Comparison of ENCODE assay signal across 2 cellular contexts in the genomic region with DNA sequence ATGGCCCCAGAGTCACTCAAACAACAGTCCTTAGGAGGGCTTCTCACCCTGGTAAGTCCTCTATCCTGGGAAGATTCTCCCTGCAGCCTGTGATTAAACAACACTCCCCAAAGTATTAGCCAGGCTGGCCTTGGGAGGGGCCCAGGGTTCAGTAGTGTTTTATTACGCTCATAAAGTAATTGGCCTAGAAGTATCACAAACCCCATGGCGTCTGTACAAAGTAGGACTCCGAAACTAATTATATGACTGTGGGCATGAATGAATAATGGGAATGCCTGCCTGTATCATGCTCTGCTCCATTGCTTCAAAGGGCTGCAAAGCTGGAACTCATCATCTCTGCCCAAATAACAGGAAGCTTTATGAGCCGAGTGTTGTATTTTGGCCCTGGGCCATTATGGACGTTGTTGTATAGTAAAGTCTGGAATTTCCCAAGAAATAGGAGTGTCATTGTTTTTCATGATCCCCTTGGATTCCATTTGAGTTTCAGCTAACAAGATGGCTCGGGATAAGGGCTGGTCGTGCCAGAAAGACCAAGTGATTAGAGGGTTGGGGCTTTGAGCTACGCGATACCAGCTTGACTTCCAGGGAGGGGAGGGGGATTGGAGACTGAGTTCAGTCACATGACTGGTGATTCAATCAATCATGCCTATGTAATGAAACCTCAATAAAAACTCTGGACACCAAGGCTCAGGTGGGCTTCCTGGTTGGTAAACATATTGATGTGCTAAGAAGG.
A peak's percentile ranks its signal among the peaks of the same experiment; 100 is the strongest.
TF ChIP-seq lines count a peak whose summit lies in the region.

No MANE protein-coding gene starts in this region.

TF ChIP-seq in HEK293, 187 proteins besides CTCF, POLR2A, EP300 and RAD21 (continues in another document):
- TF ChIP-seq ZBTB8A (tag by site-specific recombination; IDR thresholded peaks at IDR 0.05): 0 out of 2 replicates have a peak, but pooled peaks have one; percentile 29
- no peak for TF ChIP-seq ZNF768 (tag by site-specific recombination; IDR thresholded peaks at IDR 0.05)
- TF ChIP-seq WT1 (tag by site-specific recombination; IDR thresholded peaks at IDR 0.05): no peak
- TF ChIP-seq, protein P1, sequence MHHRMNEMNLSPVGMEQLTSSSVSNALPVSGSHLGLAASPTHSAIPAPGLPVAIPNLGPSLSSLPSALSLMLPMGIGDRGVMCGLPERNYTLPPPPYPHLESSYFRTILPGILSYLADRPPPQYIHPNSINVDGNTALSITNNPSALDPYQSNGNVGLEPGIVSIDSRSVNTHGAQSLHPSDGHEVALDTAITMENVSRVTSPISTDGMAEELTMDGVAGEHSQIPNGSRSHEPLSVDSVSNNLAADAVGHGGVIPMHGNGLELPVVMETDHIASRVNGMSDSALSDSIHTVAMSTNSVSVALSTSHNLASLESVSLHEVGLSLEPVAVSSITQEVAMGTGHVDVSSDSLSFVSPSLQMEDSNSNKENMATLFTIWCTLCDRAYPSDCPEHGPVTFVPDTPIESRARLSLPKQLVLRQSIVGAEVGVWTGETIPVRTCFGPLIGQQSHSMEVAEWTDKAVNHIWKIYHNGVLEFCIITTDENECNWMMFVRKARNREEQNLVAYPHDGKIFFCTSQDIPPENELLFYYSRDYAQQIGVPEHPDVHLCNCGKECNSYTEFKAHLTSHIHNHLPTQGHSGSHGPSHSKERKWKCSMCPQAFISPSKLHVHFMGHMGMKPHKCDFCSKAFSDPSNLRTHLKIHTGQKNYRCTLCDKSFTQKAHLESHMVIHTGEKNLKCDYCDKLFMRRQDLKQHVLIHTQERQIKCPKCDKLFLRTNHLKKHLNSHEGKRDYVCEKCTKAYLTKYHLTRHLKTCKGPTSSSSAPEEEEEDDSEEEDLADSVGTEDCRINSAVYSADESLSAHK (tag by site-specific recombination; IDR thresholded peaks at IDR 0.05): no peak
- TF ChIP-seq TRIM28 (IDR thresholded peaks at IDR 0.05; ENCODE audit: borderline replicate concordance, low read length): peak; percentile 38; the same call in 1 of the 2 replicates
- 0 out of 2 replicates have a peak, but pooled peaks have one; percentile 17 for TF ChIP-seq OSR2 (tag by site-specific recombination; IDR thresholded peaks at IDR 0.05)
- TF ChIP-seq ZNF529 (tag by site-specific recombination; IDR thresholded peaks at IDR 0.05; ENCODE audit: insufficient replicate concordance): no peak
- no peak for TF ChIP-seq SP2 (tag by site-specific recombination; IDR thresholded peaks at IDR 0.05)
- peak; percentile 36; the same call in 1 of the 2 replicates for TF ChIP-seq ZIC2 (tag by site-specific recombination; IDR thresholded peaks at IDR 0.05)
- TF ChIP-seq, protein P2, sequence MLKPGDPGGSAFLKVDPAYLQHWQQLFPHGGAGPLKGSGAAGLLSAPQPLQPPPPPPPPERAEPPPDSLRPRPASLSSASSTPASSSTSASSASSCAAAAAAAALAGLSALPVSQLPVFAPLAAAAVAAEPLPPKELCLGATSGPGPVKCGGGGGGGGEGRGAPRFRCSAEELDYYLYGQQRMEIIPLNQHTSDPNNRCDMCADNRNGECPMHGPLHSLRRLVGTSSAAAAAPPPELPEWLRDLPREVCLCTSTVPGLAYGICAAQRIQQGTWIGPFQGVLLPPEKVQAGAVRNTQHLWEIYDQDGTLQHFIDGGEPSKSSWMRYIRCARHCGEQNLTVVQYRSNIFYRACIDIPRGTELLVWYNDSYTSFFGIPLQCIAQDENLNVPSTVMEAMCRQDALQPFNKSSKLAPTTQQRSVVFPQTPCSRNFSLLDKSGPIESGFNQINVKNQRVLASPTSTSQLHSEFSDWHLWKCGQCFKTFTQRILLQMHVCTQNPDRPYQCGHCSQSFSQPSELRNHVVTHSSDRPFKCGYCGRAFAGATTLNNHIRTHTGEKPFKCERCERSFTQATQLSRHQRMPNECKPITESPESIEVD (tag by site-specific recombination; IDR thresholded peaks at IDR 0.05): 0 out of 2 replicates have a peak, but pooled peaks have one; percentile 48
- no peak for TF ChIP-seq ZNF350 (tag by site-specific recombination; IDR thresholded peaks at IDR 0.05)
- TF ChIP-seq, protein P3, sequence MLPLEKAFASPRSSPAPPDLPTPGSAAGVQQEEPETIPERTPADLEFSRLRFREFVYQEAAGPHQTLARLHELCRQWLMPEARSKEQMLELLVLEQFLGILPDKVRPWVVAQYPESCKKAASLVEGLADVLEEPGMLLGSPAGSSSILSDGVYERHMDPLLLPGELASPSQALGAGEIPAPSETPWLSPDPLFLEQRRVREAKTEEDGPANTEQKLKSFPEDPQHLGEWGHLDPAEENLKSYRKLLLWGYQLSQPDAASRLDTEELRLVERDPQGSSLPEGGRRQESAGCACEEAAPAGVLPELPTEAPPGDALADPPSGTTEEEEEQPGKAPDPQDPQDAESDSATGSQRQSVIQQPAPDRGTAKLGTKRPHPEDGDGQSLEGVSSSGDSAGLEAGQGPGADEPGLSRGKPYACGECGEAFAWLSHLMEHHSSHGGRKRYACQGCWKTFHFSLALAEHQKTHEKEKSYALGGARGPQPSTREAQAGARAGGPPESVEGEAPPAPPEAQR (tag by site-specific recombination; IDR thresholded peaks at IDR 0.05): no peak
- no peak for TF ChIP-seq ZNF391 (tag by site-specific recombination; IDR thresholded peaks at IDR 0.05; ENCODE audit: borderline replicate concordance, low read depth)
- no peak for TF ChIP-seq ZNF2 (tag by site-specific recombination; IDR thresholded peaks at IDR 0.05)
- TF ChIP-seq FEZF1 (tag by site-specific recombination; IDR thresholded peaks at IDR 0.05): no peak
- no peak for TF ChIP-seq ZNF335 (tag by site-specific recombination; conservative IDR thresholded peaks at IDR 0.05)
- TF ChIP-seq, protein P4, sequence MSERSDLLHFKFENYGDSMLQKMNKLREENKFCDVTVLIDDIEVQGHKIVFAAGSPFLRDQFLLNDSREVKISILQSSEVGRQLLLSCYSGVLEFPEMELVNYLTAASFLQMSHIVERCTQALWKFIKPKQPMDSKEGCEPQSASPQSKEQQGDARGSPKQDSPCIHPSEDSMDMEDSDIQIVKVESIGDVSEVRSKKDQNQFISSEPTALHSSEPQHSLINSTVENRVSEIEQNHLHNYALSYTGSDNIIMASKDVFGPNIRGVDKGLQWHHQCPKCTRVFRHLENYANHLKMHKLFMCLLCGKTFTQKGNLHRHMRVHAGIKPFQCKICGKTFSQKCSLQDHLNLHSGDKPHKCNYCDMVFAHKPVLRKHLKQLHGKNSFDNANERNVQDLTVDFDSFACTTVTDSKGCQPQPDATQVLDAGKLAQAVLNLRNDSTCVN (tag by site-specific recombination; optimal IDR thresholded peaks at IDR 0.05): no peak
- TF ChIP-seq ZNF670 (tag by site-specific recombination; IDR thresholded peaks at IDR 0.05; ENCODE audit: low read depth): no peak
- TF ChIP-seq ZNF311 (tag by site-specific recombination; IDR thresholded peaks at IDR 0.05; ENCODE audit: borderline replicate concordance): no peak
- TF ChIP-seq, protein P5, sequence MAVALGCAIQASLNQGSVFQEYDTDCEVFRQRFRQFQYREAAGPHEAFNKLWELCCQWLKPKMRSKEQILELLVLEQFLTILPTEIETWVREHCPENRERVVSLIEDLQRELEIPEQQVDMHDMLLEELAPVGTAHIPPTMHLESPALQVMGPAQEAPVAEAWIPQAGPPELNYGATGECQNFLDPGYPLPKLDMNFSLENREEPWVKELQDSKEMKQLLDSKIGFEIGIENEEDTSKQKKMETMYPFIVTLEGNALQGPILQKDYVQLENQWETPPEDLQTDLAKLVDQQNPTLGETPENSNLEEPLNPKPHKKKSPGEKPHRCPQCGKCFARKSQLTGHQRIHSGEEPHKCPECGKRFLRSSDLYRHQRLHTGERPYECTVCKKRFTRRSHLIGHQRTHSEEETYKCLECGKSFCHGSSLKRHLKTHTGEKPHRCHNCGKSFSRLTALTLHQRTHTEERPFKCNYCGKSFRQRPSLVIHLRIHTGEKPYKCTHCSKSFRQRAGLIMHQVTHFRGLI (tag by site-specific recombination; IDR thresholded peaks at IDR 0.05): peak; percentile 97

TF ChIP-seq in K562, 482 proteins besides CTCF, POLR2A, EP300 and RAD21:
- TF ChIP-seq FOXA1 (IDR thresholded peaks at IDR 0.05; ENCODE audit: borderline replicate concordance) (no peak), BACH1 (tag; IDR thresholded peaks at IDR 0.05) (no peak), ZNF140 (CRISPR knock-in tag; IDR thresholded peaks at IDR 0.05) (no peak), ZNF785 (CRISPR knock-in tag; IDR thresholded peaks at IDR 0.05) (no peak), FOXJ3 (CRISPR knock-in tag; IDR thresholded peaks at IDR 0.05) (no peak)
- TF ChIP-seq, protein P6, sequence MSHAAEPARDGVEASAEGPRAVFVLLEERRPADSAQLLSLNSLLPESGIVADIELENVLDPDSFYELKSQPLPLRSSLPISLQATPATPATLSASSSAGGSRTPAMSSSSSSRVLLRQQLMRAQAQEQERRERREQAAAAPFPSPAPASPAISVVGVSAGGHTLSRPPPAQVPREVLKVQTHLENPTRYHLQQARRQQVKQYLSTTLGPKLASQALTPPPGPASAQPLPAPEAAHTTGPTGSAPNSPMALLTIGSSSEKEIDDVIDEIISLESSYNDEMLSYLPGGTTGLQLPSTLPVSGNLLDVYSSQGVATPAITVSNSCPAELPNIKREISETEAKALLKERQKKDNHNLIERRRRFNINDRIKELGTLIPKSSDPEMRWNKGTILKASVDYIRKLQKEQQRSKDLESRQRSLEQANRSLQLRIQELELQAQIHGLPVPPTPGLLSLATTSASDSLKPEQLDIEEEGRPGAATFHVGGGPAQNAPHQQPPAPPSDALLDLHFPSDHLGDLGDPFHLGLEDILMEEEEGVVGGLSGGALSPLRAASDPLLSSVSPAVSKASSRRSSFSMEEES (CRISPR knock-in tag; IDR thresholded peaks at IDR 0.05): peak; percentile 29; the same call in 1 of the 2 replicates
TF ChIP-seq in K562: peak in this region for 1.
